Comparison of ENCODE assay signal across 6 cellular contexts in the genomic region with DNA sequence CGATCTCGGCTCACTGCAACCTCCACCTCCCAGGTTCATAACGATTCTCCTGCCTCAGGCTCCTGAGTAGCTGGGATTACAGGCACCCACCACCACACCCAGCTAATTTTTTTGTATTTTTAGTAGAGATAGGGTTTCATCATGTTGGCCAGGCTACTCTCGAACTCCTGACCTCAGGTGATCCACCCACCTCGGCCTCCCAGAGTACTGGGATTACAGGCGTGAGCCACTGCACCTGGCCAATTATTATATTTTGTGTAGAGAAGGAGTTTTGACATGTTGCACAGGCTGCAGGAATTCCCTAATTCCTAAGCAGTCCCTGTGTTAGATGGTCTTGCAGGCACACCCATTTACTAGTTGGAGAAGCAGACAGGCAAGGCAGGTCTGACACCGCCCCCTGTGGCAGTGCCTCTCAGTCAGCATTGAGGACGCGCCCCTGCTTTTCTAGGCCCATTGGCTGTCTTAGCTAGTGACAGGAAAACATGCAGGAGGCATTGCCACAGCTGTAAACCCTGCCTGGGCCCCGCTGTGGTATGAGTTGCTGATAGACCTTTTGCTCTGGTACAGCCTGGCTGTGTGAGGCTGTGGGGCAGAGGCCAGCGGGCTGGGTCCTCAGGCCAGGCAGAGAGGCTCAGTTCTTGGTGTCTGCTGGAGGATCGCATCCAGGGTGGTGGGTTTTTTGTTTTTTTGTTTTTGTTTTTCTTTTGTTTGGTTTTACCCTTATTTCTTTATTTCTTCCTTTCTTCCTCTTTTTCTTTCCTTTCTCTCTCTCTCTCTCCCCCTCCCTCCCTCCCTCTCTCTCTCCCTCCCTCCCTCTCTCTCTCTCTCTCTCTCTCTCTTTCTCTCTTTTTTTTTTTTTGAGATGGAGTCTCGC. TPM values are rescaled to one million over a fixed set of nuclear protein-coding genes. Genes with fewer than 3 reads are reported as not detected.
DNase-seq lines count a peak whose midpoint lies in the region; ATAC-seq, FAIRE-seq and TF ChIP-seq lines count a peak whose summit lies in the region.
"Not testable (repeated sequence)": the region's sequence is repeated elsewhere in the genome, so short reads cannot be mapped to it uniquely, and the experiment has no call there.

No MANE protein-coding gene starts in this region.

- not testable (repeated sequence) for FAIRE-seq in pancreas (lab: Jason Lieb, UNC)

- not testable (repeated sequence) for TF ChIP-seq POLR2A in testis (IDR thresholded peaks at IDR 0.05)

- H4K20me1 ChIP-seq in PC-3 (ENCODE audit: low read length): not testable (repeated sequence)

- H3K9ac ChIP-seq in PC-3 (ENCODE audit: low read length): not testable (repeated sequence)

- not testable (repeated sequence) for H3K9me2 ChIP-seq in PC-3 (replicated peaks; ENCODE audit: low read length)

- DNase-seq in PC-3 (peak; percentile 49), activated T-cell treated with anti-CD3 and anti-CD28 coated beads for 48 hours (ENCODE audit: low read depth) (peak; percentile 60), fibroblast of pulmonary artery (ENCODE audit: low read depth) (peak; percentile 57), pancreas (peak in 1 of 6 donors; percentile 49), testis (peak; percentile 74)

- not testable (repeated sequence) for H3K9me3 ChIP-seq in PC-3 (ENCODE audit: low read length); pancreas; testis

- ATAC-seq in GM18861 (IDR thresholded peaks at IDR 0.05; ENCODE audit: unreplicated experiment) (peak; percentile 56), PC-3 (peak; percentile 48), pancreas (peak in 3 of 4 donors; percentile 40 to 55 (median 51))

- not testable (repeated sequence) for H3K4me2 ChIP-seq in PC-3 (ENCODE audit: low read length)

- BruUV-seq in PC-3 (replicated peaks; lab: Mats Ljungman, UMichigan): not testable (repeated sequence)

- not testable (repeated sequence) for H3K36me3 ChIP-seq in PC-3 (ENCODE audit: low read depth, low read length); pancreas; testis (ENCODE audit: low read depth, missing control alignments)

- intact Hi-C loops in PC-3 (cut with micrococcal nuclease); pancreas (cut with DNase I); testis (cut with DNase I; ENCODE audit: low total_unique reads): not testable (repeated sequence)

- not testable (repeated sequence) for H3K4me3 ChIP-seq in PC-3 (ENCODE audit: low read length); fibroblast of pulmonary artery (replicated peaks; ENCODE audit: low read depth, low read length); pancreas; testis

- H3K27ac ChIP-seq in PC-3 (ENCODE audit: low read length); pancreas; testis: not testable (repeated sequence)

- peaks cover 14% of the 10 kb centered on the region for H3K4me1 ChIP-seq in PC-3 (ENCODE audit: insufficient read depth, low read length)
- not testable (repeated sequence) for H3K4me1 ChIP-seq in pancreas
- H3K4me1 ChIP-seq in testis: peaks cover 28% of the 10 kb centered on the region

- H2AFZ ChIP-seq in PC-3 (ENCODE audit: low read length): not testable (repeated sequence)

- CTCF ChIA-PET in PC-3 (lab: Charles Lee): not testable (repeated sequence)

- not testable (repeated sequence) for H3F3A ChIP-seq in PC-3 (ENCODE audit: low read length, unreplicated experiment)

- TF ChIP-seq CTCF in PC-3 (conservative IDR thresholded peaks at IDR 0.05; ENCODE audit: low read depth, low read length) (peak; percentile 48; the same call in 1 of the 2 replicates), fibroblast of pulmonary artery (IDR thresholded peaks at IDR 0.05; ENCODE audit: low read length, missing control alignments) (peak; percentile 29)
- TF ChIP-seq CTCF in pancreas (IDR thresholded peaks at IDR 0.05); testis (IDR thresholded peaks at IDR 0.05): not testable (repeated sequence)

- H3K27me3 ChIP-seq in PC-3 (ENCODE audit: low read length); pancreas; testis: not testable (repeated sequence)

- POLR2A ChIA-PET in PC-3 (lab: Charles Lee; ENCODE audit: unreplicated experiment): not testable (repeated sequence)

- WGBS in pancreas, 2 donors: 79 to 81% methylated on average over 13 of the region's 13 CpGs
- WGBS in testis, 2 donors: 69 to 88% methylated on average over 9 to 13 of the region's 13 CpGs

- peaks cover 62% of the 10 kb centered on the region for H3K79me2 ChIP-seq in PC-3 (ENCODE audit: low read length)

RNA-seq across cellular contexts. Expression of a gene that starts 20.5 kb away (rescaled TPM):
- total RNA-seq in PC-3 (2014; rRNA removed): 1,095 and 1,098 TPM in 2 replicates
- total RNA-seq in pancreas: 10 to 100 TPM; 62.5 to 80.9 (median 71.7) TPM
- polyA plus RNA-seq in pancreas: 100 to 1,000 TPM; 247 to 270 TPM
- total RNA-seq in testis: 100 to 1,000 TPM; 389 to 493 TPM
- polyA plus RNA-seq in testis (ENCODE audit: insufficient read depth, low read depth, low replicate concordance): 259 TPM

RNA-seq across cellular contexts. Expression of a gene that starts 22.0 kb away (rescaled TPM):
- 144 and 145 TPM in 2 replicates for total RNA-seq in PC-3 (2014; rRNA removed)
- 10 to 100 TPM; 41.8 to 68.5 (median 50.8) TPM for total RNA-seq in pancreas
- 100 to 1,000 TPM; 115 to 129 TPM for polyA plus RNA-seq in pancreas
- total RNA-seq in testis: 100 to 1,000 TPM; 164 to 192 TPM
- polyA plus RNA-seq in testis (ENCODE audit: insufficient read depth, low read depth, low replicate concordance): 418 TPM

RNA-seq across cellular contexts. Expression of a gene that starts 31.5 kb away (rescaled TPM):
- not detected in 2 replicates for total RNA-seq in PC-3 (2014; rRNA removed)
- under 1 TPM in 3 of 6 donors, not detected in 3; 0.09 to 0.15 (median 0.13) TPM for total RNA-seq in pancreas
- polyA plus RNA-seq in pancreas: under 1 TPM in 1 of 2 donors, not detected in 1; 0.11 TPM
- 1 to 10 TPM in 1 of 2 donors, under 1 TPM in 1; 0.56 to 1.3 TPM for total RNA-seq in testis
- polyA plus RNA-seq in testis (ENCODE audit: insufficient read depth, low read depth, low replicate concordance): 1.4 TPM

RNA-seq across cellular contexts. Expression of a gene that starts 33.2 kb away (rescaled TPM):
- total RNA-seq in PC-3 (2014; rRNA removed) (167 and 178 TPM in 2 replicates), pancreas (10 to 100 TPM; 22.7 to 63.0 (median 29.3) TPM), testis (100 to 1,000 TPM; 185 to 245 TPM)
- polyA plus RNA-seq in pancreas (10 to 100 TPM; 22.4 to 39.6 TPM), testis (ENCODE audit: insufficient read depth, low read depth, low replicate concordance) (386 TPM)

RNA-seq across cellular contexts. Expression of a gene that starts 55.4 kb away (rescaled TPM):
- total RNA-seq in PC-3 (2014; rRNA removed) (538 and 671 TPM in 2 replicates), pancreas (10 to 100 TPM; 19.0 to 34.0 (median 22.4) TPM), testis (10 to 100 TPM; 55.0 to 57.5 TPM)
- polyA plus RNA-seq in pancreas (10 to 100 TPM; 53.0 to 53.1 TPM), testis (ENCODE audit: insufficient read depth, low read depth, low replicate concordance) (47.8 TPM)

Comparison
In these comparisons a context has a peak if more than half of its experiments do, and no peak if none do; other contexts are left out.
1. RNA of a gene that starts 20.5 kb away (total RNA-seq): 1,095 to 1,098 TPM in PC-3 and 389 to 493 TPM in testis; 62.5 to 80.9 TPM in pancreas; every median in the first group is over 4 times any median in the second.
2. Peak in every context shown above with its lines, with median percentiles within 50 percentile points of each other: ATAC-seq.